In the genomic region with DNA sequence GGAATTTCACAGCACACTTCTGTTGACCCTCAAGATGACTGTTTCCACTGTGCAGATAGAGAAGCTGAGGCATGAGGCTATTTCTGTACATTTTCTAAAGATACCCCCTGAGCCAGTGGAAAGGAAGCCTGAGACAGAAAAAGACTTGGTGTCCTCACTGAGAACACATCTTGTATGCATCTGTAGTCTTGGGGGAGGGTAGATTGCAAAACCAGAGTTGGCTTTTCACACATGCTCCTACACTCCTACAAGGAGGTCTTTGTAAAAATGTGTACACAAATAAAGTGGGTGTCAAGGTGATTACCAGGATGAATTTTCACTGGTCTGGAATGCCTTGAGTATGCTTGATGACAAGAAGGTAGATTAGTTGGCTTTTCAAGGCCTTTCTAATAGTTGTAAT, we compare ENCODE assay signal across 21 cellular contexts.
A peak's percentile ranks its signal among the peaks of the same experiment; 100 is the strongest.
DNase-seq lines count a peak whose midpoint lies in the region; ATAC-seq, FAIRE-seq and TF ChIP-seq lines count a peak whose summit lies in the region.
"Had no signal": no experiment of that assay in that cellular context is flagged by ENCODE, and none has a peak within 500 bp of the region (broad histone marks: within the 10 kb centered on the region; RNA-seq: fewer than 3 reads in every experiment).

No MANE protein-coding gene starts in this region.

- H3K27me3 Mint-ChIP-seq in progenitor cell of endocrine pancreas, result no peaks in the 10 kb centered on the region
- H3K27me3 Mint-ChIP-seq: activated CD8-positive, alpha-beta memory T cell treated with anti-CD3 and anti-CD28 coated beads, Interleukin-2, amount 10 ng/mL, durations not matched to agents 7 days and 5 days; activated naive CD8-positive, alpha-beta T cell treated with anti-CD3 and anti-CD28 coated beads, Interleukin-2, amount 10 ng/mL, durations not matched to agents 7 days and 5 days had no signal

- H3K4me2 ChIP-seq in hepatocyte, result no peak overlapping the region

- peak overlapping the region; percentile 81 for H3K27ac Mint-ChIP-seq in progenitor cell of endocrine pancreas
- H3K27ac Mint-ChIP-seq: activated CD8-positive, alpha-beta memory T cell treated with anti-CD3 and anti-CD28 coated beads, Interleukin-2, amount 10 ng/mL, durations not matched to agents 7 days and 5 days; activated naive CD8-positive, alpha-beta T cell treated with anti-CD3 and anti-CD28 coated beads, Interleukin-2, amount 10 ng/mL, durations not matched to agents 7 days and 5 days; stimulated activated naive B cell treated with anti-CD40 and anti-IgM and Interleukin-4, amounts not matched to agents 10 μg/mL and 1 μg/mL and 100 μg/mL, for 72 hours had no signal

- H3K27ac ChIP-seq in hepatocyte, result no peak overlapping the region
- H3K27ac ChIP-seq: cardiac muscle cell, epithelial cell of prostate, sigmoid colon, tibial nerve had no signal

- H3K36me3 ChIP-seq in hepatocyte (replicated peaks; ENCODE audit: insufficient read depth, low read depth), result no peaks in the 10 kb centered on the region
- H3K36me3 ChIP-seq: cardiac muscle cell had no signal

- no peak overlapping the region for H3K4me3 Mint-ChIP-seq in progenitor cell of endocrine pancreas (ENCODE audit: low read depth)
- H3K4me3 Mint-ChIP-seq: activated CD8-positive, alpha-beta memory T cell treated with anti-CD3 and anti-CD28 coated beads, Interleukin-2, amount 10 ng/mL, durations not matched to agents 7 days and 5 days; activated naive CD8-positive, alpha-beta T cell treated with anti-CD3 and anti-CD28 coated beads, Interleukin-2, amount 10 ng/mL, durations not matched to agents 7 days and 5 days; stimulated activated naive B cell treated with anti-CD40 and anti-IgM and Interleukin-4, amounts not matched to agents 10 μg/mL and 1 μg/mL and 100 μg/mL, for 72 hours had no signal

- peaks cover 48% of the 10 kb centered on the region for H3K79me2 ChIP-seq in hepatocyte

- no peak for TF ChIP-seq CTCF in progenitor cell of endocrine pancreas (IDR thresholded peaks at IDR 0.05; ENCODE audit: unreplicated experiment)
- TF ChIP-seq CTCF in hepatocyte (IDR thresholded peaks at IDR 0.05; ENCODE audit: poor library complexity), result no peak

- peaks cover 2% of the 10 kb centered on the region for H3K9me3 Mint-ChIP-seq in progenitor cell of endocrine pancreas (ENCODE audit: low read depth)
- H3K9me3 Mint-ChIP-seq: activated naive CD8-positive, alpha-beta T cell treated with anti-CD3 and anti-CD28 coated beads, Interleukin-2, amount 10 ng/mL, durations not matched to agents 7 days and 5 days; stimulated activated naive B cell treated with anti-CD40 and anti-IgM and Interleukin-4, amounts not matched to agents 10 μg/mL and 1 μg/mL and 100 μg/mL, for 72 hours had no signal

- no peaks in the 10 kb centered on the region for H4K20me1 ChIP-seq in hepatocyte (ENCODE audit: insufficient read depth, poor library complexity, severe bottlenecking)

- H2AFZ ChIP-seq in hepatocyte, result no peak overlapping the region

- no peak overlapping the region for H3K4me3 ChIP-seq in hepatocyte
- H3K4me3 ChIP-seq: cardiac muscle cell, MG63, sigmoid colon, tibial nerve had no signal

- peaks cover 18% of the 10 kb centered on the region for H3K36me3 Mint-ChIP-seq in progenitor cell of endocrine pancreas (ENCODE audit: insufficient read depth)
- H3K36me3 Mint-ChIP-seq: stimulated activated naive B cell treated with anti-CD40 and anti-IgM and Interleukin-4, amounts not matched to agents 10 μg/mL and 1 μg/mL and 100 μg/mL, for 72 hours had no signal

- ATAC-seq in HG03342 (IDR thresholded peaks at IDR 0.05; ENCODE audit: unreplicated experiment), result no peak
- ATAC-seq: activated CD8-positive, alpha-beta memory T cell treated with anti-CD3 and anti-CD28 coated beads, Interleukin-2, amount 10 ng/mL, durations not matched to agents 7 days and 5 days; stimulated activated naive B cell treated with anti-CD40 and anti-IgM and Interleukin-4, amounts not matched to agents 10 μg/mL and 1 μg/mL and 100 μg/mL, for 72 hours had no signal

- peaks cover 29% of the 10 kb centered on the region for H3K4me1 Mint-ChIP-seq in progenitor cell of endocrine pancreas (ENCODE audit: low read depth)

- FAIRE-seq in GM18507 (lab: Jason Lieb, UNC), result peak; percentile 55

- no peaks in the 10 kb centered on the region for H3K27me3 ChIP-seq in hepatocyte
- H3K27me3 ChIP-seq: BE2C, cardiac muscle cell, MG63, sigmoid colon, tibial nerve had no signal

- no peaks in the 10 kb centered on the region for H3K9me3 ChIP-seq in hepatocyte (ENCODE audit: low read depth)
- H3K9me3 ChIP-seq: BE2C, MG63, sigmoid colon, tibial nerve had no signal

- no peaks in the 10 kb centered on the region for H3K9me2 ChIP-seq in hepatocyte (replicated peaks; ENCODE audit: insufficient read depth)

- peaks cover 23% of the 10 kb centered on the region for H3K4me1 ChIP-seq in hepatocyte (ENCODE audit: insufficient read depth)

- DNase-seq in GM18507 (ENCODE audit: extremely low spot score, insufficient read length, low read depth) (no peak), NCI-H226 (peak; percentile 21), fibroblast of gingiva (ENCODE audit: low read depth) (peak; percentile 35), progenitor cell of endocrine pancreas (ENCODE audit: low spot score, unreplicated experiment) (no peak), retina (no peak), hepatocyte (ENCODE audit: low spot score) (no peak)
- DNase-seq: activated CD4-positive, alpha-beta T cell treated with anti-CD3 and anti-CD28 coated beads for 4 hours; activated CD8-positive, alpha-beta memory T cell treated with anti-CD3 and anti-CD28 coated beads, Interleukin-2, amount 10 ng/mL, durations not matched to agents 7 days and 5 days; activated naive CD8-positive, alpha-beta T cell treated with anti-CD3 and anti-CD28 coated beads, Interleukin-2, amount 10 ng/mL, durations not matched to agents 7 days and 5 days; BE2C; left cardiac atrium; MG63; NCI-H2029 treated with DMSO at 0.1 percent for 48 hours; NCI-H510A treated with DMSO at 0.1 percent for 48 hours; sigmoid colon; stimulated activated naive B cell treated with anti-CD40 and anti-IgM and Interleukin-4, amounts not matched to agents 10 μg/mL and 1 μg/mL and 100 μg/mL, for 72 hours; SW 1271 had no signal

Comparison
In these comparisons a context has a peak if more than half of its experiments do, and no peak if none do; other contexts are left out.
1. DNase-seq: peak in NCI-H226 (single experiment) and fibroblast of gingiva (single experiment); none in GM18507 (single experiment), progenitor cell of endocrine pancreas (single experiment), retina (single experiment) and hepatocyte (single experiment).